Comparison of ENCODE assay signal across 1 cellular context in genomic region chr6:90436403-90436802, GRCh38.
TF ChIP-seq lines count a peak whose summit lies in the region.

No MANE protein-coding gene starts in this region.

TF ChIP-seq in H1, 55 proteins besides CTCF, POLR2A, EP300 and RAD21:
- no peak for TF ChIP-seq SP1 (IDR thresholded peaks at IDR 0.05; ENCODE audit: low read depth, low read length)
- no peak for TF ChIP-seq NRF1 (IDR thresholded peaks at IDR 0.05; ENCODE audit: low read depth, low read length)
- TF ChIP-seq ATF2 (IDR thresholded peaks at IDR 0.05; ENCODE audit: low read length) = no peak
- no peak for TF ChIP-seq KDM4A (IDR thresholded peaks at IDR 0.05; ENCODE audit: low read depth, low read length, severe bottlenecking)
- no peak for TF ChIP-seq CBX5 (IDR thresholded peaks at IDR 0.05; ENCODE audit: low read depth, low read length)
- TF ChIP-seq SIN3A (conservative IDR thresholded peaks at IDR 0.05 in 1 of 2, IDR thresholded peaks at IDR 0.05 in 1 of 2; ENCODE audit: low read depth in 1 of 2, low read length in 2 of 2) = no peak
- TF ChIP-seq CHD1 (IDR thresholded peaks at IDR 0.05; ENCODE audit: low read depth, low read length) = no peak
- TF ChIP-seq HDAC6 (IDR thresholded peaks at IDR 0.05; ENCODE audit: low read depth, low read length) = no peak
- TF ChIP-seq CEBPB (IDR thresholded peaks at IDR 0.05; ENCODE audit: low read depth, low read length) = no peak
- no peak for TF ChIP-seq ATF3 (IDR thresholded peaks at IDR 0.05; ENCODE audit: insufficient read depth, low read depth, low read length)
- TF ChIP-seq TEAD4 (IDR thresholded peaks at IDR 0.05; ENCODE audit: low read depth, low read length) = no peak
- no peak for TF ChIP-seq SIRT6 (IDR thresholded peaks at IDR 0.05; ENCODE audit: low read length)
- no peak for TF ChIP-seq SIX5 (IDR thresholded peaks at IDR 0.05; ENCODE audit: low read depth, low read length)
